Comparison of ENCODE assay signal across 25 cellular contexts in genomic region chr7:26429168-26429567, GRCh38.
"Had no signal": no experiment of that assay in that cellular context is flagged by ENCODE, and none has a peak within 500 bp of the region (broad histone marks: within the 10 kb centered on the region; RNA-seq: fewer than 3 reads in every experiment).

No MANE protein-coding gene starts in this region.

- H3K27me3 ChIP-seq: adrenal gland, ascending aorta, gastrocnemius medialis, neutrophil, ovary, right atrium auricular region, thyroid gland, upper lobe of right lung had no signal

- H3K4me1 ChIP-seq: adrenal gland, ascending aorta, gastrocnemius medialis, left ventricle myocardium inferior, prostate gland, right atrium auricular region, thyroid gland, upper lobe of right lung had no signal

- DNase-seq: activated CD4-positive, alpha-beta T cell treated with anti-CD3 and anti-CD28 coated beads, Interleukin-2, amount 10 ng/mL, durations not matched to agents 7 days and 5 days; activated CD8-positive, alpha-beta T cell treated with anti-CD3 and anti-CD28 coated beads, Interleukin-2, amount 10 ng/mL, durations not matched to agents 7 days and 5 days; activated naive CD4-positive, alpha-beta T cell; adrenal gland; central memory CD4-positive, alpha-beta T cell; effector memory CD4-positive, alpha-beta T cell; gastrocnemius medialis; hippocampal formation; kidney glomerular epithelial cell; left ventricle myocardium inferior; natural killer cell; ovary; stimulated activated CD4-positive, alpha-beta T cell treated with anti-CD3 and anti-CD28 coated beads, Interleukin-4, amount 100 ng/mL, for 24 hours; stimulated activated naive CD8-positive, alpha-beta T cell treated with anti-CD3 and anti-CD28 coated beads, Interleukin-15, Interleukin-2, amounts not matched to agents 100 U/mL and 50 U/mL, for 24 hours; substantia nigra; thyroid gland; upper lobe of right lung had no signal

- H3K36me3 ChIP-seq: adrenal gland, ascending aorta, gastrocnemius medialis, left ventricle myocardium inferior, neutrophil, ovary, prostate gland, right atrium auricular region, thyroid gland, upper lobe of right lung had no signal

- H3K27ac ChIP-seq: adrenal gland, ascending aorta, gastrocnemius medialis, left ventricle myocardium inferior, neutrophil, ovary, prostate gland, right atrium auricular region, thyroid gland, upper lobe of right lung, VCaP had no signal

- H3K9me3 ChIP-seq: adrenal gland, ascending aorta, gastrocnemius medialis, left ventricle myocardium inferior, neutrophil, ovary, prostate gland, right atrium auricular region, thyroid gland, upper lobe of right lung had no signal

- ATAC-seq: activated CD4-positive, CD25-positive, alpha-beta regulatory T cell treated with anti-CD3 and anti-CD28 coated beads, Interleukin-2, amount 50 U/mL, for 24 hours; activated CD8-positive, alpha-beta T cell treated with anti-CD3 and anti-CD28 coated beads, Interleukin-2, amount 10 ng/mL, durations not matched to agents 7 days and 5 days; activated T-helper 17 cell treated with anti-CD3 and anti-CD28 coated beads, Interleukin-2, amount 50 U/mL, for 72 hours; esophagus mucosa; gastrocnemius medialis; natural killer cell; stimulated activated naive CD8-positive, alpha-beta T cell treated with anti-CD3 and anti-CD28 coated beads, Interleukin-15, Interleukin-2, amounts not matched to agents 100 U/mL and 50 U/mL, for 24 hours; upper lobe of right lung had no signal

- H3K4me3 ChIP-seq: adrenal gland, ascending aorta, gastrocnemius medialis, left ventricle myocardium inferior, ovary, prostate gland, right atrium auricular region, thyroid gland, upper lobe of right lung had no signal
